Comparison of ENCODE assay signal across 22 cellular contexts in the genomic region with DNA sequence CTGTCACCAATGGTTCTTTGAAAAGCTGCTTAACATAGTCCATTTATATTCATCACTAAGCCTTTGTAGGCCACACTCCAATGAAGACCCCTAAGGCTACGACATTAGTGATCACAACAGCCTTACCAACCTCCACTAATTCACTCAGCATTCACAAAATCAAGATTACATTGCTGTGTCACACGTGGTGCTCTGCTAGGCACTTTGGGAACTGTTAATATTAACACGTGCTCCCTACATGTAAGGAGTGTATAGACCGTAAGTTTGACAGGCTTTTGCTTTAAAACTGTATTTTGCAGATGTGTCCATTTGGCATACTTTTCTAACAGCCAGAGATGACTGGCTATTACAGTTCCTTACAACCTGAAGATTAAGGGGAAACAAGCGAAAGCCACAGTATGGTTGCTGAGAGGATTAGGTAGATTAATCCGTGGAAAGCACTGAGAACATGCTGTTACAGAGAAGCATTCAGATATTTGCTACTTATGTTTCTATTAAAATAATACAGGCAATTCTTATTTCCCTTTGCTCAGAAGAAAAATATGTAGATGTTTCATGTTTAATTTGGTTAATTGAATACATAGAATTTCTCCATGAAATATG.
"Had no signal": no experiment of that assay in that cellular context is flagged by ENCODE, and none has a peak within 500 bp of the region (broad histone marks: within the 10 kb centered on the region; RNA-seq: fewer than 3 reads in every experiment).

No MANE protein-coding gene starts in this region.

- H3K9me3 Mint-ChIP-seq: immature natural killer cell, memory B cell had no signal

- H3K36me3 ChIP-seq: esophagus squamous epithelium, gastroesophageal sphincter, left ventricle myocardium inferior, lower lobe of right lung, neutrophil, sigmoid colon, stomach, thoracic aorta, transverse colon had no signal

- H3K4me3 ChIP-seq: esophagus squamous epithelium, gastroesophageal sphincter, left ventricle myocardium inferior, lower lobe of right lung, psoas muscle, sigmoid colon, stomach, thoracic aorta, transverse colon had no signal

- DNase-seq: dermis blood vessel endothelial cell; esophagus squamous epithelium; foreskin fibroblast; glutamatergic neuron; immature natural killer cell; left ventricle myocardium inferior; lower lobe of right lung; nephron progenitor cell; psoas muscle; retina; sigmoid colon; small intestine; stimulated activated CD4-positive, alpha-beta T cell treated with anti-CD3 and anti-CD28 coated beads, Interleukin-12 subunit alpha, Interleukin-12 subunit beta, amount 100 ng/mL, for 4 hours; stimulated activated naive CD4-positive, alpha-beta T cell; stomach; substantia nigra; transverse colon had no signal

- ATAC-seq: gastroesophageal sphincter, lower lobe of right lung, psoas muscle had no signal

- H3K27ac ChIP-seq: esophagus squamous epithelium, gastroesophageal sphincter, left ventricle myocardium inferior, lower lobe of right lung, neutrophil, psoas muscle, sigmoid colon, stomach, thoracic aorta, transverse colon had no signal

- H3K4me1 Mint-ChIP-seq: memory B cell, mesothelial cell of epicardium, nephron progenitor cell had no signal

- H3K27me3 ChIP-seq: esophagus squamous epithelium, gastroesophageal sphincter, neutrophil, sigmoid colon, stomach, transverse colon had no signal

- H3K4me1 ChIP-seq: esophagus squamous epithelium, gastroesophageal sphincter, left ventricle myocardium inferior, lower lobe of right lung, psoas muscle, sigmoid colon, stomach, transverse colon had no signal

- H3K4me3 Mint-ChIP-seq: immature natural killer cell, memory B cell, mesothelial cell of epicardium, nephron progenitor cell had no signal

- H3K9me3 ChIP-seq: esophagus squamous epithelium, gastroesophageal sphincter, lower lobe of right lung, neutrophil, psoas muscle, sigmoid colon, stomach, thoracic aorta, transverse colon had no signal

- H3K27me3 Mint-ChIP-seq: memory B cell had no signal

- H3K27ac Mint-ChIP-seq: memory B cell, mesothelial cell of epicardium, nephron progenitor cell had no signal
